Comparison of ENCODE assay signal across 3 cellular contexts in genomic region chrX:75348601-75349000, GRCh38.
A peak's percentile ranks its signal among the peaks of the same experiment; 100 is the strongest.
DNase-seq lines count a peak whose midpoint lies in the region; ATAC-seq, FAIRE-seq and TF ChIP-seq lines count a peak whose summit lies in the region.
"Not testable (repeated sequence)": the region's sequence is repeated elsewhere in the genome, so short reads cannot be mapped to it uniquely, and the experiment has no call there.

No MANE protein-coding gene starts in this region.

- not testable (repeated sequence) for H3K4me1 ChIP-seq in HEK293 (ENCODE audit: control insufficient read depth, insufficient read depth, low read length); K562 (replicated peaks in 1 of 2; ENCODE audit: control insufficient read depth in 2 of 2, insufficient read depth in 2 of 2, low read length in 2 of 2)

- CTCF ChIA-PET in HEK293 (lab: Yijun Ruan, JAX); K562 (lab: Yijun Ruan, JAX; ENCODE audit: low intra/inter-chr PET ratio): not testable (repeated sequence)

- peaks cover 62% of the 10 kb centered on the region for H3K9me3 Mint-ChIP-seq in progenitor cell of endocrine pancreas (ENCODE audit: low read depth)

- H3K27ac Mint-ChIP-seq in progenitor cell of endocrine pancreas, result peak overlapping the region; percentile 53

- not testable (repeated sequence) for H3K4me1 Mint-ChIP-seq in progenitor cell of endocrine pancreas (ENCODE audit: low read depth)

- not testable (repeated sequence) for TF ChIP-seq RAD21 in K562 (CRISPR knock-in tag; conservative IDR thresholded peaks at IDR 0.05 in 1 of 2, IDR thresholded peaks at IDR 0.05 in 1 of 2)

- not testable (repeated sequence) for H2AFZ ChIP-seq in K562 (ENCODE audit: low read depth, low read length)

- in situ Hi-C loops in K562 (cut with MboI), result not testable (repeated sequence)

- H3K27ac ChIP-seq in HEK293 (ENCODE audit: extremely low read depth, low read depth, low read length); K562 (ENCODE audit: extremely low read depth, low read depth, low read length): not testable (repeated sequence)

- ATAC-seq in K562, result not testable (repeated sequence)

- DNase-seq in K562 (ENCODE audit: extremely low read depth in 1 of 4, low spot score in 3 of 4); progenitor cell of endocrine pancreas (ENCODE audit: low spot score, unreplicated experiment): not testable (repeated sequence)

- not testable (repeated sequence) for TF ChIP-seq CTCF in HEK293 (tag by site-specific recombination; IDR thresholded peaks at IDR 0.05); K562 (IDR thresholded peaks at IDR 0.05 in 2 of 3, conservative IDR thresholded peaks at IDR 0.05 in 1 of 3; ENCODE audit: insufficient read depth in 2 of 3, low read depth in 1 of 3, low read length in 3 of 3); progenitor cell of endocrine pancreas (IDR thresholded peaks at IDR 0.05; ENCODE audit: unreplicated experiment)

- H3K27me3 Mint-ChIP-seq in progenitor cell of endocrine pancreas, result not testable (repeated sequence)

- not testable (repeated sequence) for H3K9ac ChIP-seq in K562 (ENCODE audit: insufficient read depth in 1 of 2, low read depth in 2 of 2, low read length in 2 of 2)

- not testable (repeated sequence) for FAIRE-seq in K562 (lab: Jason Lieb, UNC)

- not testable (repeated sequence) for TF ChIP-seq POLR2A in K562 (conservative IDR thresholded peaks at IDR 0.05)

- not testable (repeated sequence) for H3K36me3 ChIP-seq in HEK293 (ENCODE audit: control insufficient read depth in 2 of 2, insufficient read depth in 1 of 2, low read length in 2 of 2); K562 (ENCODE audit: control insufficient read depth, insufficient read depth, low read length)

- not testable (repeated sequence) for H3K36me3 Mint-ChIP-seq in progenitor cell of endocrine pancreas (ENCODE audit: insufficient read depth)

- TF ChIP-seq EP300 in K562 (IDR thresholded peaks at IDR 0.05; ENCODE audit: low read length), result not testable (repeated sequence)

- POLR2A ChIA-PET in HEK293 (lab: Yijun Ruan, JAX); K562 (lab: Yijun Ruan, JAX): not testable (repeated sequence)

- not testable (repeated sequence) for H4K20me1 ChIP-seq in K562 (replicated peaks; ENCODE audit: control insufficient read depth, insufficient read depth, low read length)

- H3K9me3 ChIP-seq in HEK293 (ENCODE audit: control insufficient read depth, insufficient read depth, low read depth, low read length); K562 (replicated peaks; ENCODE audit: control insufficient read depth, insufficient read depth, low read depth, low read length): not testable (repeated sequence)

- not testable (repeated sequence) for BruUV-seq in K562 (replicated peaks; lab: Mats Ljungman, UMichigan)

- H3K9me1 ChIP-seq in K562 (ENCODE audit: control insufficient read depth, insufficient read depth, low read length), result not testable (repeated sequence)

- H3K4me3 ChIP-seq in HEK293 (ENCODE audit: low read depth, low read length); K562: not testable (repeated sequence)

- not testable (repeated sequence) for H3K79me2 ChIP-seq in K562 (ENCODE audit: control insufficient read depth, insufficient read depth, low read length)

- not testable (repeated sequence) for H3K4me3 Mint-ChIP-seq in progenitor cell of endocrine pancreas (ENCODE audit: low read depth)

- intact Hi-C loops in K562 (cut with micrococcal nuclease), result not testable (repeated sequence)

- not testable (repeated sequence) for H3K4me2 ChIP-seq in K562 (ENCODE audit: insufficient read depth, low read length)

- not testable (repeated sequence) for H3K27me3 ChIP-seq in K562 (ENCODE audit: control insufficient read depth in 2 of 2, insufficient read depth in 2 of 2, low read length in 2 of 2)

TF ChIP-seq in HEK293, 187 proteins besides CTCF, POLR2A, EP300 and RAD21:
- TF ChIP-seq ZNF280D (tag by site-specific recombination; IDR thresholded peaks at IDR 0.05), result peak; percentile 94
- TF ChIP-seq ZNF580 (tag by site-specific recombination; IDR thresholded peaks at IDR 0.05), result peak; percentile 41; the same call in 1 of the 2 replicates
- peak; percentile 95 for TF ChIP-seq ZNF146 (tag by site-specific recombination; IDR thresholded peaks at IDR 0.05)

TF ChIP-seq in K562, 482 proteins besides CTCF, POLR2A, EP300 and RAD21:
- peak; percentile 62 for TF ChIP-seq ZNF146 (CRISPR knock-in tag; IDR thresholded peaks at IDR 0.05; ENCODE audit: unreplicated experiment)
TF ChIP-seq in K562: peak in this region for 1; not testable (repeated sequence) for 481.
